18 cellular contexts compared by ENCODE assay signal in the genomic region with DNA sequence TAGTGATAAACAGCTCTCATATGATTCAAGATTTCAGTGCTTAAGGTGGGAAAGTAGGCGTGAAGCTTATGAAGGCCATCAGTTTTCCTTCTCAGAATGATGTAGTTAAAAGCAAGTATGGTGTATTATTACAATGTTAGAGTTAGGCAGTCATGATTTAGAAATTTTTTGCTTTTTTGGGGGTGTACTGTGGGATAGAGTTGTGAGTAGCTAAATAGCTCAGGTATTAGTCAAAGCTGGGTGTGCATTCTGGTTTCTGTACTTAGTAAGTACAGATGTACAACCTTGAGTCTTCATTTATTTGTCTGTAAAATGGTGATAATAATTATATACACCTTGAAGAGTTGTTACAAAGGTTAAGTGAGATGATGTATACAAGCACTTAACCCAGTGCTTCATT.
"Had no signal": no experiment of that assay in that cellular context is flagged by ENCODE, and none has a peak within 500 bp of the region (broad histone marks: within the 10 kb centered on the region; RNA-seq: fewer than 3 reads in every experiment).

No MANE protein-coding gene starts in this region.

- DNase-seq: activated CD4-positive, alpha-beta T cell treated with anti-CD3 and anti-CD28 coated beads, Interleukin-2, amount 50 U/mL, for 48 hours; activated naive CD4-positive, alpha-beta T cell treated with anti-CD3 and anti-CD28 coated beads, Interleukin-2, amount 10 ng/mL, durations not matched to agents 7 days and 5 days; activated T-cell treated with anti-CD3 and anti-CD28 coated beads, Interleukin-2, amount 50 U/mL, for 1 hour; dorsolateral prefrontal cortex; endodermal cell; heart left ventricle; islet precursor cell; mucosa of descending colon; naive thymus-derived CD4-positive, alpha-beta T cell; pancreas; stimulated activated CD4-positive, alpha-beta T cell treated with anti-CD3 and anti-CD28 coated beads, Interleukin-12 subunit alpha, Interleukin-12 subunit beta, amount 100 ng/mL, for 4 hours; stimulated activated CD4-positive, alpha-beta T cell treated with anti-CD3 and anti-CD28 coated beads, Interleukin-2, amount 100 ng/mL, for 24 hours; T-helper 1 cell had no signal

- H3K27me3 Mint-ChIP-seq: activated naive CD4-positive, alpha-beta T cell treated with anti-CD3 and anti-CD28 coated beads, Interleukin-2, amount 10 ng/mL, durations not matched to agents 7 days and 5 days; naive thymus-derived CD4-positive, alpha-beta T cell had no signal

- H3K4me3 ChIP-seq: cardiac muscle cell, dorsolateral prefrontal cortex, heart left ventricle, mucosa of descending colon, pancreas, thoracic aorta had no signal

- H3K27ac ChIP-seq: cardiac muscle cell, dorsolateral prefrontal cortex, heart left ventricle, pancreas, thoracic aorta, VCaP had no signal

- H3K27ac Mint-ChIP-seq: activated naive CD4-positive, alpha-beta T cell treated with anti-CD3 and anti-CD28 coated beads, Interleukin-2, amount 10 ng/mL, durations not matched to agents 7 days and 5 days; activated T-helper 2 cell treated with anti-CD3 and anti-CD28 coated beads, Interferon-gamma antibody, Interleukin-2, Interleukin-4, amounts not matched to agents 10 μg/mL and 5 μg/mL and 100 μg/mL, durations not matched to agents 14 hours and 24 hours and 36 hours; endodermal cell had no signal

- H3K27me3 ChIP-seq: cardiac muscle cell, dorsolateral prefrontal cortex, heart left ventricle, pancreas had no signal

- H3K9me3 Mint-ChIP-seq: activated naive CD4-positive, alpha-beta T cell treated with anti-CD3 and anti-CD28 coated beads, Interleukin-2, amount 10 ng/mL, durations not matched to agents 7 days and 5 days; activated T-helper 2 cell treated with anti-CD3 and anti-CD28 coated beads, Interferon-gamma antibody, Interleukin-2, Interleukin-4, amounts not matched to agents 10 μg/mL and 5 μg/mL and 100 μg/mL, durations not matched to agents 14 hours and 24 hours and 36 hours had no signal

- H3K36me3 ChIP-seq: pancreas, thoracic aorta had no signal

- ATAC-seq: heart left ventricle; left lobe of liver; mucosa of descending colon; naive thymus-derived CD4-positive, alpha-beta T cell; pancreas had no signal

- H3K4me3 Mint-ChIP-seq: activated naive CD4-positive, alpha-beta T cell treated with anti-CD3 and anti-CD28 coated beads, Interleukin-2, amount 10 ng/mL, durations not matched to agents 7 days and 5 days; endodermal cell; naive thymus-derived CD4-positive, alpha-beta T cell had no signal

- H3K9me3 ChIP-seq: heart left ventricle, mucosa of descending colon, pancreas, thoracic aorta had no signal

- FAIRE-seq: pancreas had no signal

- H3K4me1 ChIP-seq: heart left ventricle, pancreas had no signal
